Comparison of ENCODE assay signal across 13 cellular contexts in genomic region chr2:48250943-48251342, GRCh38.
DNase-seq lines count a peak whose midpoint lies in the region; ATAC-seq and TF ChIP-seq lines count a peak whose summit lies in the region.
"Had no signal": no experiment of that assay in that cellular context is flagged by ENCODE, and none has a peak within 500 bp of the region (broad histone marks: within the 10 kb centered on the region; RNA-seq: fewer than 3 reads in every experiment).

No MANE protein-coding gene starts in this region.

- DNase-seq in AG10803 (ENCODE audit: low read depth) = peak; percentile 35
- DNase-seq in epithelial cell of prostate (ENCODE audit: low read depth, low spot score) = peak; percentile 55
- DNase-seq in activated CD4-positive, alpha-beta memory T cell treated with anti-CD3 and anti-CD28 coated beads for 36 hours = no peak
- DNase-seq in NCI-H187 treated with DMSO at 0.1 percent for 48 hours (lab: John Stamatoyannopoulos, UW) = no peak
- DNase-seq in NAMALWA (ENCODE audit: low spot score) = no peak
- DNase-seq: effector memory CD8-positive, alpha-beta T cell; NCI-H526 treated with DMSO at 0.1 percent for 48 hours; pancreas had no signal

- intact Hi-C loops in activated CD4-positive, alpha-beta memory T cell treated with anti-CD3 and anti-CD28 coated beads for 36 hours (cut with micrococcal nuclease) = no loop called here

- no peak overlapping the region for H3K27ac ChIP-seq in epithelial cell of prostate
- H3K27ac ChIP-seq: pancreas had no signal

- CTCF ChIA-PET in activated CD4-positive, alpha-beta memory T cell treated with anti-CD3 and anti-CD28 coated beads for 36 hours (lab: Charles Lee) = no interaction called here

- H3K27me3 Mint-ChIP-seq in activated CD4-positive, alpha-beta memory T cell treated with anti-CD3 and anti-CD28 coated beads for 36 hours = no peaks in the 10 kb centered on the region
- H3K27me3 Mint-ChIP-seq: activated T-helper 17 cell treated with anti-CD3 and anti-CD28 coated beads, Interleukin-2, amount 50 U/mL, for 72 hours; B cell; effector memory CD8-positive, alpha-beta T cell had no signal

- no peak overlapping the region for H3K4me3 Mint-ChIP-seq in activated CD4-positive, alpha-beta memory T cell treated with anti-CD3 and anti-CD28 coated beads for 36 hours
- H3K4me3 Mint-ChIP-seq: activated T-helper 17 cell treated with anti-CD3 and anti-CD28 coated beads, Interleukin-2, amount 50 U/mL, for 72 hours; B cell; effector memory CD8-positive, alpha-beta T cell had no signal

- no peak for TF ChIP-seq CTCF in AG10803 (conservative IDR thresholded peaks at IDR 0.05; ENCODE audit: low read length)

- POLR2A ChIA-PET in activated CD4-positive, alpha-beta memory T cell treated with anti-CD3 and anti-CD28 coated beads for 36 hours (lab: Charles Lee) = no interaction called here

- no peak overlapping the region for H3K27ac Mint-ChIP-seq in activated CD4-positive, alpha-beta memory T cell treated with anti-CD3 and anti-CD28 coated beads for 36 hours
- H3K27ac Mint-ChIP-seq: activated T-helper 17 cell treated with anti-CD3 and anti-CD28 coated beads, Interleukin-2, amount 50 U/mL, for 72 hours; B cell; effector memory CD8-positive, alpha-beta T cell had no signal

- no peak overlapping the region for H3K4me3 ChIP-seq in AG10803 (ENCODE audit: low read length)
- H3K4me3 ChIP-seq: pancreas had no signal

- H3K4me1 Mint-ChIP-seq in activated CD4-positive, alpha-beta memory T cell treated with anti-CD3 and anti-CD28 coated beads for 36 hours (ENCODE audit: low read depth) = peaks cover 14% of the 10 kb centered on the region
- H3K4me1 Mint-ChIP-seq: activated T-helper 17 cell treated with anti-CD3 and anti-CD28 coated beads, Interleukin-2, amount 50 U/mL, for 72 hours had no signal

- H3K36me3 Mint-ChIP-seq in activated CD4-positive, alpha-beta memory T cell treated with anti-CD3 and anti-CD28 coated beads for 36 hours = no peaks in the 10 kb centered on the region

- ATAC-seq in GM19395 (IDR thresholded peaks at IDR 0.05; ENCODE audit: unreplicated experiment) (peak; percentile 64), HG03460 (IDR thresholded peaks at IDR 0.05; ENCODE audit: unreplicated experiment) (peak; percentile 46), GM18520 (IDR thresholded peaks at IDR 0.05; ENCODE audit: unreplicated experiment) (no peak)
- ATAC-seq: activated T-helper 17 cell treated with anti-CD3 and anti-CD28 coated beads, Interleukin-2, amount 50 U/mL, for 72 hours; effector memory CD8-positive, alpha-beta T cell had no signal

- no peaks in the 10 kb centered on the region for H3K9me3 Mint-ChIP-seq in activated CD4-positive, alpha-beta memory T cell treated with anti-CD3 and anti-CD28 coated beads for 36 hours
- H3K9me3 Mint-ChIP-seq: activated T-helper 17 cell treated with anti-CD3 and anti-CD28 coated beads, Interleukin-2, amount 50 U/mL, for 72 hours; effector memory CD8-positive, alpha-beta T cell had no signal

Comparison
In these comparisons a context has a peak if more than half of its experiments do, and no peak if none do; other contexts are left out.
1. DNase-seq: peak in AG10803 (single experiment) and epithelial cell of prostate (single experiment); none in activated CD4-positive, alpha-beta memory T cell treated with anti-CD3 and anti-CD28 coated beads for 36 hours (single experiment), NCI-H187 treated with DMSO at 0.1 percent for 48 hours (single experiment) and NAMALWA (single experiment).